ENCODE assay signal across 8 cellular contexts in genomic region chr16:30747331-30747730, GRCh38. TPM values are rescaled to one million over a fixed set of nuclear protein-coding genes. Genes with fewer than 3 reads are reported as not detected.
DNase-seq lines count a peak whose midpoint lies in the region; ATAC-seq and TF ChIP-seq lines count a peak whose summit lies in the region.

No MANE protein-coding gene starts in this region.

- H3F3A ChIP-seq in OCI-LY1 (ENCODE audit: insufficient read depth, low read length), result peaks cover 4% of the 10 kb centered on the region; the same call in 1 of the 2 replicates

- no peak for DNase-seq in CD8-positive, alpha-beta memory T cell
- DNase-seq in posterior cingulate gyrus, result no peak
- DNase-seq in activated CD4-positive, alpha-beta T cell treated with anti-CD3 and anti-CD28 coated beads, Interleukin-2, amount 50 U/mL, for 48 hours, result no peak

- no peaks in the 10 kb centered on the region for H4K20me1 ChIP-seq in OCI-LY1 (ENCODE audit: insufficient read depth, low read length)

- peaks cover 22 to 35% (median 34%) of the 10 kb centered on the region in 3 donors for H3K4me1 Mint-ChIP-seq in CD8-positive, alpha-beta memory T cell

- peak overlapping the region; percentile 72 for H3K4me2 ChIP-seq in OCI-LY1 (ENCODE audit: low read length)

- H3K4me3 ChIP-seq in CD8-positive, alpha-beta memory T cell (ENCODE audit: low read length), result peak overlapping the region; percentile 75
- H3K4me3 ChIP-seq in OCI-LY1 (ENCODE audit: low read depth, low read length, poor library complexity, severe bottlenecking) (peak overlapping the region; percentile 90), endocrine pancreas (ENCODE audit: control insufficient read depth, insufficient read depth, low read length) (peak overlapping the region; percentile 40), neutrophil (ENCODE audit: low read depth in 1 of 2, low read length in 1 of 2) (peak overlapping the region; percentile 77 to 96)

- POLR2A ChIA-PET in CD8-positive, alpha-beta memory T cell (lab: Charles Lee), result interaction anchor here (0.6 to 1.4 kb wide), 11 partner anchors 14 to 680 kb away, joined by 3 to 5 read pairs (median 4); partner anchors contain the start of genes FBRS and SRCAP

- peaks cover 7% of the 10 kb centered on the region for H3K36me3 ChIP-seq in CD8-positive, alpha-beta memory T cell (ENCODE audit: insufficient read depth, low read length)
- H3K36me3 ChIP-seq in OCI-LY1 (ENCODE audit: insufficient read depth, low read length), result peaks cover 36% of the 10 kb centered on the region
- H3K36me3 ChIP-seq in endocrine pancreas (ENCODE audit: control insufficient read depth, insufficient read depth, low read length), result no peaks in the 10 kb centered on the region
- peaks cover 50% of the 10 kb centered on the region for H3K36me3 ChIP-seq in neutrophil

- 0 out of 2 replicates have a peak overlapping the region, but pooled peaks have one; percentile 17 for H2AFZ ChIP-seq in OCI-LY1 (ENCODE audit: low read length)

- TF ChIP-seq CTCF in OCI-LY1 (IDR thresholded peaks at IDR 0.05; ENCODE audit: low read length) (no peak), neutrophil (IDR thresholded peaks at IDR 0.05) (no peak)

- no peak for ATAC-seq in HG03342 (IDR thresholded peaks at IDR 0.05; ENCODE audit: unreplicated experiment)
- ATAC-seq in HG03469 (IDR thresholded peaks at IDR 0.05; ENCODE audit: unreplicated experiment), result no peak

- intact Hi-C loops in posterior cingulate gyrus (cut with DNase I), result no loop called here

- peak overlapping the region; percentile 57 to 96 (median 90) for H3K27ac Mint-ChIP-seq in CD8-positive, alpha-beta memory T cell

- H3K9me2 ChIP-seq in OCI-LY1 (ENCODE audit: low read depth, low read length), result no peaks in the 10 kb centered on the region

- CTCF ChIA-PET in CD8-positive, alpha-beta memory T cell (lab: Charles Lee), result interaction anchor here (0.7 to 1.6 kb wide), 5 partner anchors 10 to 155 kb away, joined by 3 to 5 read pairs (median 3); no protein-coding TSS in a partner anchor

- H3K79me2 ChIP-seq in OCI-LY1 (ENCODE audit: insufficient read depth, low read length), result peaks cover 14% of the 10 kb centered on the region

- no peaks in the 10 kb centered on the region for H3K27me3 Mint-ChIP-seq in CD8-positive, alpha-beta memory T cell

- peaks cover 14% of the 10 kb centered on the region for H3K4me1 ChIP-seq in CD8-positive, alpha-beta memory T cell (ENCODE audit: insufficient read depth, low read length)
- H3K4me1 ChIP-seq in OCI-LY1 (ENCODE audit: insufficient read depth, low read length, severe bottlenecking) (peaks cover 17% of the 10 kb centered on the region), endocrine pancreas (ENCODE audit: control insufficient read depth, insufficient read depth, low read length) (no peaks in the 10 kb centered on the region), neutrophil (ENCODE audit: control insufficient read depth in 1 of 2, insufficient read depth in 1 of 2, low read depth in 1 of 2, low read length in 1 of 2) (peaks cover 18% of the 10 kb centered on the region in 2 experiments)

- H3K9me3 Mint-ChIP-seq in CD8-positive, alpha-beta memory T cell, result no peaks in the 10 kb centered on the region

- H3K36me3 Mint-ChIP-seq in CD8-positive, alpha-beta memory T cell, result peaks cover 4 to 44% (median 11%) of the 10 kb centered on the region in 3 donors

- no peaks in the 10 kb centered on the region for H3K27me3 ChIP-seq in CD8-positive, alpha-beta memory T cell (ENCODE audit: insufficient read depth, low read length, poor library complexity, severe bottlenecking)
- H3K27me3 ChIP-seq in OCI-LY1 (ENCODE audit: insufficient read depth, low read length), result no peaks in the 10 kb centered on the region
- no peaks in the 10 kb centered on the region for H3K27me3 ChIP-seq in endocrine pancreas (ENCODE audit: control insufficient read depth, insufficient read depth, low read length)
- no peaks in the 10 kb centered on the region for H3K27me3 ChIP-seq in neutrophil

- peak overlapping the region; percentile 72 for H3K27ac ChIP-seq in CD8-positive, alpha-beta memory T cell (ENCODE audit: low read depth, low read length)
- H3K27ac ChIP-seq in OCI-LY1 (ENCODE audit: low read depth, low read length, poor library complexity, severe bottlenecking) (peak overlapping the region; percentile 60), neutrophil (peak overlapping the region; percentile 84)

- H3K4me3 Mint-ChIP-seq in CD8-positive, alpha-beta memory T cell, result peak overlapping the region; percentile 86 to 96 (median 90)

- H3K9me3 ChIP-seq in CD8-positive, alpha-beta memory T cell (ENCODE audit: low read length), result no peaks in the 10 kb centered on the region
- H3K9me3 ChIP-seq in OCI-LY1 (ENCODE audit: low read length), result no peaks in the 10 kb centered on the region
- H3K9me3 ChIP-seq in endocrine pancreas (ENCODE audit: control insufficient read depth, low read length), result no peaks in the 10 kb centered on the region
- H3K9me3 ChIP-seq in neutrophil, result no peaks in the 10 kb centered on the region

- H3K9ac ChIP-seq in OCI-LY1 (ENCODE audit: low read length) (peak overlapping the region; percentile 65), endocrine pancreas (ENCODE audit: control insufficient read depth, insufficient read depth, low read length) (peak overlapping the region; percentile 76)

RNA-seq across cellular contexts. Expression of gene PHKG2, which starts 0.9 kb away (rescaled TPM):
- 10 to 100 TPM; 31.8 to 32.2 TPM for total RNA-seq in CD8-positive, alpha-beta memory T cell
- polyA plus RNA-seq in CD8-positive, alpha-beta memory T cell, result 47.0 TPM

RNA-seq across cellular contexts. Expression of gene CFAP119, which starts 14.5 kb away (rescaled TPM):
- total RNA-seq in CD8-positive, alpha-beta memory T cell, result 1 to 10 TPM; 6.5 to 6.9 TPM
- polyA plus RNA-seq in CD8-positive, alpha-beta memory T cell, result 0.25 TPM

RNA-seq across cellular contexts. Expression of gene RNF40, which starts 14.8 kb away (rescaled TPM):
- 100 to 1,000 TPM; 152 to 157 TPM for total RNA-seq in CD8-positive, alpha-beta memory T cell
- polyA plus RNA-seq in CD8-positive, alpha-beta memory T cell, result 61.9 TPM

RNA-seq across cellular contexts. Expression of gene ZNF629, which starts 39.7 kb away (rescaled TPM):
- total RNA-seq in CD8-positive, alpha-beta memory T cell, result 1 to 10 TPM; 5.6 to 5.7 TPM
- 1.1 TPM for polyA plus RNA-seq in CD8-positive, alpha-beta memory T cell

RNA-seq across cellular contexts. Expression of gene SRCAP, which starts 48.4 kb away (rescaled TPM):
- 10 to 100 TPM; 75.4 to 76.3 TPM for total RNA-seq in CD8-positive, alpha-beta memory T cell
- polyA plus RNA-seq in CD8-positive, alpha-beta memory T cell, result 33.0 TPM

Comparison
In these comparisons a context has a peak if more than half of its experiments do, and no peak if none do; other contexts are left out.
1. H3K4me3 ChIP-seq: peak in every context shown above with its lines; median percentile 90 in OCI-LY1; 86 in neutrophil; 75 in CD8-positive, alpha-beta memory T cell; 40 in endocrine pancreas.